Comparison of ENCODE assay signal across 8 cellular contexts in the genomic region with DNA sequence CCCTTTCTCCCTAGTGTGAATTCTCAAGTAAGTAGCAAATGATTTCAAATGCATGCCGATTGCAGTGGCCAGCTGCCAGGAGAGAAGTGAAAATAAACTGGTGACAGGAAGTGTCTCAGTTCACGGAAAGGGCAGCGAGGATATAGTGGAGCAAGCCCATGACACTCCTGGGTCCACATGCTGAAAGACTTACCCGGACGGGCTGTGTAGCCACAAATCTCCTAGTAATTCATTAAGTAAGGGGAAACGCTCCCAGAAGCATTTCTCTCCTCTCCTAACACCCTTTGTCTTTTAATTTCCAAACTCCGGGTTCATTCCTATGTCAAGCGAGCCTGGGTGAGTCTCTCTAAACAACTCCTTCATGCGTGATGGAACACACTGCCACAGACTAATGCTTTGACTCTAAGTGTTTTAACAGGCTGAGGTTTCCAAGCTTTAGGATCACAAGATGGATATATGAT.
DNase-seq lines count a peak whose midpoint lies in the region; ATAC-seq and TF ChIP-seq lines count a peak whose summit lies in the region.

No MANE protein-coding gene starts in this region.

- no peak overlapping the region for H3K4me3 ChIP-seq in GM23338
- H3K4me3 ChIP-seq in prostate gland: peak overlapping the region in 1 of 2 donors; percentile 15
- H3K4me3 ChIP-seq in OCI-LY7 (ENCODE audit: low read depth, low read length, poor library complexity, severe bottlenecking): no peak overlapping the region

- H3K27ac ChIP-seq in GM23338 (ENCODE audit: low read depth) (peak overlapping the region; percentile 5; the same call in 1 of the 2 replicates), prostate gland (no peak overlapping the region), OCI-LY7 (ENCODE audit: low read depth, low read length, poor library complexity, severe bottlenecking) (no peak overlapping the region)

- H3K27ac Mint-ChIP-seq in GM23338: peak overlapping the region; percentile 38; the same call in 1 of the 2 replicates

- POLR2A ChIA-PET in OCI-LY7 (lab: Charles Lee): interaction anchor here (0.7 kb wide), 1 partner anchor 1199 kb away, joined by 3 read pairs; no protein-coding TSS in a partner anchor

- H3K36me3 Mint-ChIP-seq in GM23338 (ENCODE audit: low read depth): no peaks in the 10 kb centered on the region

- peaks cover 1% of the 10 kb centered on the region for H3K27me3 Mint-ChIP-seq in GM23338 (ENCODE audit: insufficient read depth, low read depth, poor library complexity)

- no peak for TF ChIP-seq POLR2A in prostate gland (IDR thresholded peaks at IDR 0.05)

- CTCF ChIA-PET in OCI-LY7 (lab: Charles Lee; ENCODE audit: unreplicated experiment): no interaction called here

- H2AFZ ChIP-seq in GM23338 (peak overlapping the region; percentile 97), OCI-LY7 (ENCODE audit: low read length) (no peak overlapping the region)

- H3K4me3 Mint-ChIP-seq in GM23338: no peak overlapping the region

- no peaks in the 10 kb centered on the region for H3K9me3 ChIP-seq in prostate gland
- H3K9me3 ChIP-seq in OCI-LY7 (ENCODE audit: low read length): no peaks in the 10 kb centered on the region

- intact Hi-C loops in Right ventricle myocardium superior (cut with DNase I): no loop called here
- intact Hi-C loops in prostate gland (cut with DNase I): no loop called here
- intact Hi-C loops in OCI-LY7 (cut with micrococcal nuclease; ENCODE audit: unreplicated experiment): no loop called here

- H3K27me3 ChIP-seq in GM23338 (ENCODE audit: insufficient read depth) (no peaks in the 10 kb centered on the region), prostate gland (replicated peaks; ENCODE audit: insufficient read depth) (no peaks in the 10 kb centered on the region)

- no peaks in the 10 kb centered on the region for H3K9me2 ChIP-seq in GM23338 (ENCODE audit: insufficient read depth)
- no peaks in the 10 kb centered on the region for H3K9me2 ChIP-seq in OCI-LY7 (ENCODE audit: insufficient read depth, low read length)

- TF ChIP-seq CTCF in GM23338 (conservative IDR thresholded peaks at IDR 0.05; ENCODE audit: low read depth in 2 of 2) (no peak), prostate gland (IDR thresholded peaks at IDR 0.05) (no peak), OCI-LY7 (conservative IDR thresholded peaks at IDR 0.05; ENCODE audit: low read length) (no peak)

- H4K20me1 ChIP-seq in GM23338 (replicated peaks; ENCODE audit: insufficient read depth) (no peaks in the 10 kb centered on the region), OCI-LY7 (ENCODE audit: insufficient read depth, low read length) (no peaks in the 10 kb centered on the region)

- H3K79me2 ChIP-seq in GM23338 (replicated peaks; ENCODE audit: insufficient read depth) (no peaks in the 10 kb centered on the region), OCI-LY7 (ENCODE audit: insufficient read depth, low read depth, low read length) (no peaks in the 10 kb centered on the region)

- DNase-seq in GM23338 (ENCODE audit: low spot score) (no peak), SW480 (ENCODE audit: low spot score) (peak; percentile 36), Right ventricle myocardium superior (peak; percentile 75), prostate gland (ENCODE audit: low spot score) (peak; percentile 46), OCI-LY7 (ENCODE audit: low spot score) (no peak), NCI-H1436 treated with DMSO at 0.1 percent for 48 hours (lab: John Stamatoyannopoulos, UW) (no peak), RKO (ENCODE audit: low spot score) (no peak)
- no peak for DNase-seq in activated T-cell treated with anti-CD3 and anti-CD28 coated beads, Interleukin-2, amount 50 U/mL, for 48 hours

- peaks cover 21% of the 10 kb centered on the region for H3K4me1 ChIP-seq in GM23338 (ENCODE audit: insufficient read depth)
- no peaks in the 10 kb centered on the region for H3K4me1 ChIP-seq in prostate gland (replicated peaks)
- H3K4me1 ChIP-seq in OCI-LY7 (ENCODE audit: insufficient read depth, low read length, poor library complexity, severe bottlenecking): no peaks in the 10 kb centered on the region

- WGBS in prostate gland: 8% methylated on average over 9 of the region's 9 CpGs

- BruUV-seq in OCI-LY7 (replicated peaks; lab: Mats Ljungman, UMichigan): no TSS peak

- H3K4me2 ChIP-seq in GM23338 (peak overlapping the region; percentile 30), OCI-LY7 (ENCODE audit: low read length) (no peak overlapping the region)

- H3K4me1 Mint-ChIP-seq in GM23338: peaks cover 24% of the 10 kb centered on the region

- 0 out of 2 replicates have a peak, but pooled peaks cover 3% of the 10 kb centered on the region for H3F3A ChIP-seq in GM23338 (replicated peaks; ENCODE audit: low read depth)

- H3K36me3 ChIP-seq in GM23338 (ENCODE audit: insufficient read depth): no peaks in the 10 kb centered on the region
- no peaks in the 10 kb centered on the region for H3K36me3 ChIP-seq in prostate gland
- H3K36me3 ChIP-seq in OCI-LY7 (ENCODE audit: insufficient read depth, low read length): no peaks in the 10 kb centered on the region

- H3K9me3 Mint-ChIP-seq in GM23338: no peaks in the 10 kb centered on the region

- ATAC-seq in GM23338 (peak; percentile 71), Right ventricle myocardium superior (ENCODE audit: poor library complexity) (peak; percentile 96)

TF ChIP-seq in GM23338, 12 proteins besides CTCF, POLR2A, EP300 and RAD21:
- TF ChIP-seq, protein P1, sequence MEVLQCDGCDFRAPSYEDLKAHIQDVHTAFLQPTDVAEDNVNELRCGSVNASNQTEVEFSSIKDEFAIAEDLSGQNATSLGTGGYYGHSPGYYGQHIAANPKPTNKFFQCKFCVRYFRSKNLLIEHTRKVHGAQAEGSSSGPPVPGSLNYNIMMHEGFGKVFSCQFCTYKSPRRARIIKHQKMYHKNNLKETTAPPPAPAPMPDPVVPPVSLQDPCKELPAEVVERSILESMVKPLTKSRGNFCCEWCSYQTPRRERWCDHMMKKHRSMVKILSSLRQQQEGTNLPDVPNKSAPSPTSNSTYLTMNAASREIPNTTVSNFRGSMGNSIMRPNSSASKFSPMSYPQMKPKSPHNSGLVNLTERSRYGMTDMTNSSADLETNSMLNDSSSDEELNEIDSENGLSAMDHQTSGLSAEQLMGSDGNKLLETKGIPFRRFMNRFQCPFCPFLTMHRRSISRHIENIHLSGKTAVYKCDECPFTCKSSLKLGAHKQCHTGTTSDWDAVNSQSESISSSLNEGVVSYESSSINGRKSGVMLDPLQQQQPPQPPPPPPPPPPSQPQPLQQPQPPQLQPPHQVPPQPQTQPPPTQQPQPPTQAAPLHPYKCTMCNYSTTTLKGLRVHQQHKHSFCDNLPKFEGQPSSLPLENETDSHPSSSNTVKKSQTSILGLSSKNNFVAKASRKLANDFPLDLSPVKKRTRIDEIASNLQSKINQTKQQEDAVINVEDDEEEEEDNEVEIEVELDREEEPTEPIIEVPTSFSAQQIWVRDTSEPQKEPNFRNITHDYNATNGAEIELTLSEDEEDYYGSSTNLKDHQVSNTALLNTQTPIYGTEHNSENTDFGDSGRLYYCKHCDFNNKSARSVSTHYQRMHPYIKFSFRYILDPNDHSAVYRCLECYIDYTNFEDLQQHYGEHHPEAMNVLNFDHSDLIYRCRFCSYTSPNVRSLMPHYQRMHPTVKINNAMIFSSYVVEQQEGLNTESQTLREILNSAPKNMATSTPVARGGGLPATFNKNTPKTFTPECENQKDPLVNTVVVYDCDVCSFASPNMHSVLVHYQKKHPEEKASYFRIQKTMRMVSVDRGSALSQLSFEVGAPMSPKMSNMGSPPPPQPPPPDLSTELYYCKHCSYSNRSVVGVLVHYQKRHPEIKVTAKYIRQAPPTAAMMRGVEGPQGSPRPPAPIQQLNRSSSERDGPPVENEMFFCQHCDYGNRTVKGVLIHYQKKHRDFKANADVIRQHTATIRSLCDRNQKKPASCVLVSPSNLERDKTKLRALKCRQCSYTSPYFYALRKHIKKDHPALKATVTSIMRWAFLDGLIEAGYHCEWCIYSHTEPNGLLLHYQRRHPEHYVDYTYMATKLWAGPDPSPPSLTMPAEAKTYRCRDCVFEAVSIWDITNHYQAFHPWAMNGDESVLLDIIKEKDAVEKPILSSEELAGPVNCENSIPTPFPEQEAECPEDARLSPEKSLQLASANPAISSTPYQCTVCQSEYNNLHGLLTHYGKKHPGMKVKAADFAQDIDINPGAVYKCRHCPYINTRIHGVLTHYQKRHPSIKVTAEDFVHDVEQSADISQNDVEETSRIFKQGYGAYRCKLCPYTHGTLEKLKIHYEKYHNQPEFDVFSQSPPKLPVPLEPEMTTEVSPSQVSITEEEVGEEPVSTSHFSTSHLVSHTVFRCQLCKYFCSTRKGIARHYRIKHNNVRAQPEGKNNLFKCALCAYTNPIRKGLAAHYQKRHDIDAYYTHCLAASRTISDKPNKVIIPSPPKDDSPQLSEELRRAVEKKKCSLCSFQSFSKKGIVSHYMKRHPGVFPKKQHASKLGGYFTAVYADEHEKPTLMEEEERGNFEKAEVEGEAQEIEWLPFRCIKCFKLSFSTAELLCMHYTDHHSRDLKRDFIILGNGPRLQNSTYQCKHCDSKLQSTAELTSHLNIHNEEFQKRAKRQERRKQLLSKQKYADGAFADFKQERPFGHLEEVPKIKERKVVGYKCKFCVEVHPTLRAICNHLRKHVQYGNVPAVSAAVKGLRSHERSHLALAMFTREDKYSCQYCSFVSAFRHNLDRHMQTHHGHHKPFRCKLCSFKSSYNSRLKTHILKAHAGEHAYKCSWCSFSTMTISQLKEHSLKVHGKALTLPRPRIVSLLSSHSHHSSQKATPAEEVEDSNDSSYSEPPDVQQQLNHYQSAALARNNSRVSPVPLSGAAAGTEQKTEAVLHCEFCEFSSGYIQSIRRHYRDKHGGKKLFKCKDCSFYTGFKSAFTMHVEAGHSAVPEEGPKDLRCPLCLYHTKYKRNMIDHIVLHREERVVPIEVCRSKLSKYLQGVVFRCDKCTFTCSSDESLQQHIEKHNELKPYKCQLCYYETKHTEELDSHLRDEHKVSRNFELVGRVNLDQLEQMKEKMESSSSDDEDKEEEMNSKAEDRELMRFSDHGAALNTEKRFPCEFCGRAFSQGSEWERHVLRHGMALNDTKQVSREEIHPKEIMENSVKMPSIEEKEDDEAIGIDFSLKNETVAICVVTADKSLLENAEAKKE (CRISPR knock-in tag; IDR thresholded peaks at IDR 0.05): no peak
- TF ChIP-seq JUNB (IDR thresholded peaks at IDR 0.05; ENCODE audit: unreplicated experiment): no peak
- no peak for TF ChIP-seq POLR2AphosphoS5 (IDR thresholded peaks at IDR 0.05; ENCODE audit: low read depth)

Comparison
In these comparisons a context has a peak if more than half of its experiments do, and no peak if none do; other contexts are left out.
1. DNase-seq: peak in SW480 (single experiment), Right ventricle myocardium superior (single experiment) and prostate gland (single experiment); none in GM23338 (single experiment), OCI-LY7 (single experiment), NCI-H1436 treated with DMSO at 0.1 percent for 48 hours (single experiment), RKO (single experiment) and activated T-cell treated with anti-CD3 and anti-CD28 coated beads, Interleukin-2, amount 50 U/mL, for 48 hours (0 of 2).